ENCODE assay signal across 19 cellular contexts in the genomic region with DNA sequence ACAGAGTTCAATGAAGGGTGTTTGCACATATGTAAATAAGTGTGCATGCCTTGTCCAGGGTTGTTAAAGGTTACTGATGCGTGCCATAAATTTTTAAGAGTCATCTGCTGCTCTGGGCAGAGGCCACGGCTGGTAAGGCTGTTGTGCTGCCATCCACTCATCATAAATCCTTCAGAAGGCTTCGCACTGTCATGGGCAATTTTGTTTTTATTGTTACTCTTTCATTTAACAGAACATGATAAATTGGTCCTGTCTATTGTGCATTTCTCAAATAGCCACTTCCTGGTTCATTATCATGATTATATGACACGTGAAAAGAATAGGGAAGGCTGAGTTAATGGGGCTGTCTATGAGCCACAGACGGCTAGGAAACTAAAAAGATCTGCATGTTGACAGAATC.
DNase-seq lines count a peak whose midpoint lies in the region; ATAC-seq and TF ChIP-seq lines count a peak whose summit lies in the region.
"Had no signal": no experiment of that assay in that cellular context is flagged by ENCODE, and none has a peak within 500 bp of the region (broad histone marks: within the 10 kb centered on the region; RNA-seq: fewer than 3 reads in every experiment).

No MANE protein-coding gene starts in this region.

- in situ Hi-C loops in ACHN (cut with HindIII; ENCODE audit: low pct_ligation_motif_present, low pct_unique_long_range_greater_than_20kb, low sequenced_read_pairs): no loop called here

- 42 to 64% methylated on average over 5 of the region's 5 CpGs for WGBS in aorta, 2 donors

- intact Hi-C loops in A673 (cut with micrococcal nuclease; ENCODE audit: unreplicated experiment): no loop called here
- intact Hi-C loops in aorta (cut with DNase I): no loop called here

- CTCF ChIA-PET in A673 (lab: Charles Lee): no interaction called here

- H3K9me3 ChIP-seq in A673 (ENCODE audit: low read depth, low read length, poor library complexity, severe bottlenecking): no peaks in the 10 kb centered on the region
- H3K9me3 ChIP-seq in aorta (ENCODE audit: control insufficient read depth, low read length): no peaks in the 10 kb centered on the region
- H3K9me3 ChIP-seq: BLaER1, heart left ventricle had no signal

- peaks cover 3% of the 10 kb centered on the region for H3K4me1 ChIP-seq in A673 (ENCODE audit: insufficient read depth, low read length, poor library complexity, severe bottlenecking)
- no peaks in the 10 kb centered on the region for H3K4me1 ChIP-seq in aorta (ENCODE audit: control insufficient read depth in 1 of 2, insufficient read depth in 2 of 2, low read length in 2 of 2)
- H3K4me1 ChIP-seq: BLaER1 had no signal

- H3K27me3 ChIP-seq in A673 (replicated peaks; ENCODE audit: insufficient read depth, low read depth, low read length, poor library complexity): no peaks in the 10 kb centered on the region
- H3K27me3 ChIP-seq in aorta (ENCODE audit: control insufficient read depth in 1 of 2, insufficient read depth in 2 of 2, low read length in 1 of 2): no peaks in the 10 kb centered on the region
- H3K27me3 ChIP-seq: BLaER1, heart left ventricle had no signal

- no peak overlapping the region for H3K4me3 ChIP-seq in A673 (ENCODE audit: low read depth, low read length, poor library complexity, severe bottlenecking)
- no peak overlapping the region for H3K4me3 ChIP-seq in aorta (ENCODE audit: low read length in 2 of 2)
- H3K4me3 ChIP-seq: BLaER1, heart left ventricle had no signal

- no peaks in the 10 kb centered on the region for H3K36me3 ChIP-seq in A673 (ENCODE audit: insufficient read depth, low read length, poor library complexity, severe bottlenecking)
- no peaks in the 10 kb centered on the region for H3K36me3 ChIP-seq in aorta (ENCODE audit: control insufficient read depth in 1 of 2, insufficient read depth in 2 of 2, low read length in 1 of 2)
- H3K36me3 ChIP-seq: BLaER1, heart left ventricle had no signal

- ATAC-seq in aorta (ENCODE audit: low FRiP score) (no peak), HG03565 (IDR thresholded peaks at IDR 0.05; ENCODE audit: unreplicated experiment) (no peak)
- ATAC-seq: heart left ventricle; stimulated activated effector memory CD8-positive, alpha-beta T cell treated with anti-CD3 and anti-CD28 coated beads, Interleukin-12 subunit alpha, Interleukin-12 subunit beta, amount 100 ng/mL, for 72 hours had no signal

- H3K27ac ChIP-seq in A673 (ENCODE audit: low read depth, low read length, poor library complexity, severe bottlenecking): no peak overlapping the region
- no peak overlapping the region for H3K27ac ChIP-seq in aorta (ENCODE audit: low read depth in 1 of 2, low read length in 2 of 2)
- H3K27ac ChIP-seq: 22Rv1, BLaER1, heart left ventricle, KMS-11 had no signal

- TF ChIP-seq CTCF in A673 (conservative IDR thresholded peaks at IDR 0.05; ENCODE audit: low read depth, low read length): no peak

- POLR2A ChIA-PET in A673 (lab: Charles Lee; ENCODE audit: low non-redundant PET): no interaction called here

- peak; percentile 51 for DNase-seq in A673 (ENCODE audit: low spot score)
- peak; percentile 95 for DNase-seq in NCI-H1436 (lab: John Stamatoyannopoulos, UW)
- DNase-seq in NCI-H2171 (lab: John Stamatoyannopoulos, UW): peak; percentile 37
- peak; percentile 100 for DNase-seq in SHP77 treated with DMSO at 0.1 percent for 48 hours (lab: John Stamatoyannopoulos, UW)
- DNase-seq in stimulated activated CD4-positive, alpha-beta T cell treated with anti-CD3 and anti-CD28 coated beads, Interleukin-12 subunit alpha, Interleukin-12 subunit beta, amount 100 ng/mL, for 4 hours: no peak
- DNase-seq in aorta: no peak
- no peak for DNase-seq in ACHN
- DNase-seq: activated effector memory CD4-positive, alpha-beta T cell treated with anti-CD3 and anti-CD28 coated beads, Interleukin-2, amount 50 U/mL, for 16 hours; effector memory CD4-positive, alpha-beta T cell; heart left ventricle; immature natural killer cell; naive B cell; NCI-H1048; SIG-M5 had no signal

- BruUV-seq in A673 (replicated peaks; lab: Mats Ljungman, UMichigan): no TSS peak

Comparison
In these comparisons a context has a peak if more than half of its experiments do, and no peak if none do; other contexts are left out.
1. DNase-seq: peak in A673 (single experiment), NCI-H1436 (single experiment), NCI-H2171 (single experiment) and SHP77 treated with DMSO at 0.1 percent for 48 hours (single experiment); none in stimulated activated CD4-positive, alpha-beta T cell treated with anti-CD3 and anti-CD28 coated beads, Interleukin-12 subunit alpha, Interleukin-12 subunit beta, amount 100 ng/mL, for 4 hours (single experiment), aorta (0 of 2) and ACHN (single experiment).